ENCODE assay signal across 22 cellular contexts in genomic region chr21:21464691-21465090, GRCh38.
"Had no signal": no experiment of that assay in that cellular context is flagged by ENCODE, and none has a peak within 500 bp of the region (broad histone marks: within the 10 kb centered on the region; RNA-seq: fewer than 3 reads in every experiment).

No MANE protein-coding gene starts in this region.

- DNase-seq: effector CD8-positive, alpha-beta T cell; effector memory CD8-positive, alpha-beta T cell; endodermal cell; erythroblast; esophagus squamous epithelium; foreskin fibroblast; foreskin melanocyte; gastrocnemius medialis; glutamatergic neuron; head of caudate nucleus; heart right ventricle; hippocampal formation; left cardiac atrium; left lung; left ventricle myocardium superior; lower lobe of right lung; mesenchymal stem cell; mucosa of descending colon; naive B cell had no signal

- H3K36me3 ChIP-seq: esophagus squamous epithelium, gastrocnemius medialis, heart right ventricle, left lung, lower lobe of right lung had no signal

- H3K27me3 ChIP-seq: esophagus squamous epithelium, gastrocnemius medialis, heart right ventricle, left lung had no signal

- H3K9me3 ChIP-seq: gastrocnemius medialis, heart right ventricle, left lung, lower lobe of right lung, mucosa of descending colon had no signal

- ATAC-seq: effector memory CD8-positive, alpha-beta T cell; esophagus mucosa; gastrocnemius medialis; heart right ventricle; left cardiac atrium; left lung; left ventricle myocardium superior; lower lobe of right lung; mucosa of descending colon had no signal

- H3K4me3 ChIP-seq: coronary artery, esophagus squamous epithelium, gastrocnemius medialis, heart right ventricle, left lung, lower lobe of right lung, mucosa of descending colon had no signal

- H3K27ac ChIP-seq: coronary artery, epithelial cell of prostate, esophagus squamous epithelium, gastrocnemius medialis, heart right ventricle, left lung, lower lobe of right lung had no signal

- H3K4me1 ChIP-seq: esophagus squamous epithelium, gastrocnemius medialis, heart right ventricle, left lung, lower lobe of right lung had no signal
